ENCODE assay signal across 1 cellular context in the genomic region with DNA sequence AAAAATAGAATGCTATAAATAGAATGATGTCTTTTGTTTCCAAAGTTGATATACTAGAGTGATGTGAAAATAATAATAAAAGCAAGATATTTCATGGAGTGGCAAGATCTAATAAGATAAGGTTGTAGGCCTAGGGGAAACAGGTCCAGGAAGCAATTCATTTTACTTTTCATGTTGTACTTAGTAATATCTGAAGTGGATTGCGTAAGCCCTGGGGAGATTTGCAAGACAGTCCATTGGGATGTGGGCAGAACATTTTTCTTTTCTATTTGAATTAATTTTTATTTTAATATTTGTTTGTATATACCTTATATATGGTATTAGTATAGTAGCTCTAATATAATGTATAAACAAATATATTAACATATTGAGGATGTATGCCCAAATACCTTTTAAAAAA.
TF ChIP-seq lines count a peak whose summit lies in the region.

No MANE protein-coding gene starts in this region.

TF ChIP-seq in H1, 55 proteins besides CTCF, POLR2A, EP300 and RAD21 (continued from another document):
- TF ChIP-seq, protein P1, sequence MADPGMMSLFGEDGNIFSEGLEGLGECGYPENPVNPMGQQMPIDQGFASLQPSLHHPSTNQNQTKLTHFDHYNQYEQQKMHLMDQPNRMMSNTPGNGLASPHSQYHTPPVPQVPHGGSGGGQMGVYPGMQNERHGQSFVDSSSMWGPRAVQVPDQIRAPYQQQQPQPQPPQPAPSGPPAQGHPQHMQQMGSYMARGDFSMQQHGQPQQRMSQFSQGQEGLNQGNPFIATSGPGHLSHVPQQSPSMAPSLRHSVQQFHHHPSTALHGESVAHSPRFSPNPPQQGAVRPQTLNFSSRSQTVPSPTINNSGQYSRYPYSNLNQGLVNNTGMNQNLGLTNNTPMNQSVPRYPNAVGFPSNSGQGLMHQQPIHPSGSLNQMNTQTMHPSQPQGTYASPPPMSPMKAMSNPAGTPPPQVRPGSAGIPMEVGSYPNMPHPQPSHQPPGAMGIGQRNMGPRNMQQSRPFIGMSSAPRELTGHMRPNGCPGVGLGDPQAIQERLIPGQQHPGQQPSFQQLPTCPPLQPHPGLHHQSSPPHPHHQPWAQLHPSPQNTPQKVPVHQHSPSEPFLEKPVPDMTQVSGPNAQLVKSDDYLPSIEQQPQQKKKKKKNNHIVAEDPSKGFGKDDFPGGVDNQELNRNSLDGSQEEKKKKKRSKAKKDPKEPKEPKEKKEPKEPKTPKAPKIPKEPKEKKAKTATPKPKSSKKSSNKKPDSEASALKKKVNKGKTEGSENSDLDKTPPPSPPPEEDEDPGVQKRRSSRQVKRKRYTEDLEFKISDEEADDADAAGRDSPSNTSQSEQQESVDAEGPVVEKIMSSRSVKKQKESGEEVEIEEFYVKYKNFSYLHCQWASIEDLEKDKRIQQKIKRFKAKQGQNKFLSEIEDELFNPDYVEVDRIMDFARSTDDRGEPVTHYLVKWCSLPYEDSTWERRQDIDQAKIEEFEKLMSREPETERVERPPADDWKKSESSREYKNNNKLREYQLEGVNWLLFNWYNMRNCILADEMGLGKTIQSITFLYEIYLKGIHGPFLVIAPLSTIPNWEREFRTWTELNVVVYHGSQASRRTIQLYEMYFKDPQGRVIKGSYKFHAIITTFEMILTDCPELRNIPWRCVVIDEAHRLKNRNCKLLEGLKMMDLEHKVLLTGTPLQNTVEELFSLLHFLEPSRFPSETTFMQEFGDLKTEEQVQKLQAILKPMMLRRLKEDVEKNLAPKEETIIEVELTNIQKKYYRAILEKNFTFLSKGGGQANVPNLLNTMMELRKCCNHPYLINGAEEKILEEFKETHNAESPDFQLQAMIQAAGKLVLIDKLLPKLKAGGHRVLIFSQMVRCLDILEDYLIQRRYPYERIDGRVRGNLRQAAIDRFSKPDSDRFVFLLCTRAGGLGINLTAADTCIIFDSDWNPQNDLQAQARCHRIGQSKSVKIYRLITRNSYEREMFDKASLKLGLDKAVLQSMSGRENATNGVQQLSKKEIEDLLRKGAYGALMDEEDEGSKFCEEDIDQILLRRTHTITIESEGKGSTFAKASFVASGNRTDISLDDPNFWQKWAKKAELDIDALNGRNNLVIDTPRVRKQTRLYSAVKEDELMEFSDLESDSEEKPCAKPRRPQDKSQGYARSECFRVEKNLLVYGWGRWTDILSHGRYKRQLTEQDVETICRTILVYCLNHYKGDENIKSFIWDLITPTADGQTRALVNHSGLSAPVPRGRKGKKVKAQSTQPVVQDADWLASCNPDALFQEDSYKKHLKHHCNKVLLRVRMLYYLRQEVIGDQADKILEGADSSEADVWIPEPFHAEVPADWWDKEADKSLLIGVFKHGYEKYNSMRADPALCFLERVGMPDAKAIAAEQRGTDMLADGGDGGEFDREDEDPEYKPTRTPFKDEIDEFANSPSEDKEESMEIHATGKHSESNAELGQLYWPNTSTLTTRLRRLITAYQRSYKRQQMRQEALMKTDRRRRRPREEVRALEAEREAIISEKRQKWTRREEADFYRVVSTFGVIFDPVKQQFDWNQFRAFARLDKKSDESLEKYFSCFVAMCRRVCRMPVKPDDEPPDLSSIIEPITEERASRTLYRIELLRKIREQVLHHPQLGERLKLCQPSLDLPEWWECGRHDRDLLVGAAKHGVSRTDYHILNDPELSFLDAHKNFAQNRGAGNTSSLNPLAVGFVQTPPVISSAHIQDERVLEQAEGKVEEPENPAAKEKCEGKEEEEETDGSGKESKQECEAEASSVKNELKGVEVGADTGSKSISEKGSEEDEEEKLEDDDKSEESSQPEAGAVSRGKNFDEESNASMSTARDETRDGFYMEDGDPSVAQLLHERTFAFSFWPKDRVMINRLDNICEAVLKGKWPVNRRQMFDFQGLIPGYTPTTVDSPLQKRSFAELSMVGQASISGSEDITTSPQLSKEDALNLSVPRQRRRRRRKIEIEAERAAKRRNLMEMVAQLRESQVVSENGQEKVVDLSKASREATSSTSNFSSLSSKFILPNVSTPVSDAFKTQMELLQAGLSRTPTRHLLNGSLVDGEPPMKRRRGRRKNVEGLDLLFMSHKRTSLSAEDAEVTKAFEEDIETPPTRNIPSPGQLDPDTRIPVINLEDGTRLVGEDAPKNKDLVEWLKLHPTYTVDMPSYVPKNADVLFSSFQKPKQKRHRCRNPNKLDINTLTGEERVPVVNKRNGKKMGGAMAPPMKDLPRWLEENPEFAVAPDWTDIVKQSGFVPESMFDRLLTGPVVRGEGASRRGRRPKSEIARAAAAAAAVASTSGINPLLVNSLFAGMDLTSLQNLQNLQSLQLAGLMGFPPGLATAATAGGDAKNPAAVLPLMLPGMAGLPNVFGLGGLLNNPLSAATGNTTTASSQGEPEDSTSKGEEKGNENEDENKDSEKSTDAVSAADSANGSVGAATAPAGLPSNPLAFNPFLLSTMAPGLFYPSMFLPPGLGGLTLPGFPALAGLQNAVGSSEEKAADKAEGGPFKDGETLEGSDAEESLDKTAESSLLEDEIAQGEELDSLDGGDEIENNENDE (IDR thresholded peaks at IDR 0.05; ENCODE audit: insufficient replicate concordance, low read length): no peak
- TF ChIP-seq TEAD4 (IDR thresholded peaks at IDR 0.05; ENCODE audit: low read depth, low read length): no peak
- no peak for TF ChIP-seq GABPA (IDR thresholded peaks at IDR 0.05; ENCODE audit: borderline replicate concordance, insufficient read depth, low read length)
- TF ChIP-seq, protein P2, sequence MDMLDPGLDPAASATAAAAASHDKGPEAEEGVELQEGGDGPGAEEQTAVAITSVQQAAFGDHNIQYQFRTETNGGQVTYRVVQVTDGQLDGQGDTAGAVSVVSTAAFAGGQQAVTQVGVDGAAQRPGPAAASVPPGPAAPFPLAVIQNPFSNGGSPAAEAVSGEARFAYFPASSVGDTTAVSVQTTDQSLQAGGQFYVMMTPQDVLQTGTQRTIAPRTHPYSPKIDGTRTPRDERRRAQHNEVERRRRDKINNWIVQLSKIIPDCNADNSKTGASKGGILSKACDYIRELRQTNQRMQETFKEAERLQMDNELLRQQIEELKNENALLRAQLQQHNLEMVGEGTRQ (IDR thresholded peaks at IDR 0.05; ENCODE audit: low read length): no peak
